In the genomic region with DNA sequence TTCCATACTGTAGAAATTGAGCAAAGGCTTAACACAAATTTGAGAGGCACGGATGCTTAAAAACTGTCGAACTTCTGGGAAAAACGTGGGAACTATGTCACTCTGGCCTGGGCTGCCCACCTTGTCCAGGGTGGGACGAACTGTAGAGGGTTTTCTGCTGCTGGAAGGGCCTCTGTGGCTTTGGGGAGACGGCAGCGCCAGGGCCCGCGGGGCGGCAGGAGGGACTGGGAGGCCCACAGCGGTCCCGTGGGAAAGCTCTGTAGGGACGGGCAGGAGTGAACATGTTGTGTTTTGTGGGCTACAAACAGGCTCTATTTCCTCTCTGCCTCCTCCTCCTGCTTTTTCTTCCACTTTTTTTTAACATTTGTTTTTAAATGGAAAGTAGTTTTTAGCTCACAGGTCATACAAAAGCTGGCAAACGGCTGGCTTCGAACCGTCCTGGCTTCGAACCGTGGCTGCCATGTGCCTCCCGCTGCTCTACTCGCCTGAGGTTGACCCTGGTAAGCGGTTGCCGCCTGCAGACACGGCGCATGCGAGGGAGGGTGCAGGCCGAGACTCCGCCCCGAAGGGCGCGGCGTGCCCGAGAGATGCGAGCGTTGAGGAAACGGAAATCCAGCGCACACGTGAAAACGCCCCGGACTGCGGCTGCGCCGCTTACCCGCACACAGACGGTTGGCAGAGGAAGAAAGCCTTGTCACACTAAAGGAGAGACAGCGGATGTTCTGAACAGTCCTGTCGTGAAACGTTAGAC, we compare ENCODE assay signal across 32 cellular contexts.
"Had no signal": no experiment of that assay in that cellular context is flagged by ENCODE, and none has a peak within 500 bp of the region (broad histone marks: within the 10 kb centered on the region; RNA-seq: fewer than 3 reads in every experiment).

No MANE protein-coding gene starts in this region.

- ATAC-seq: activated T-cell treated with anti-CD3 and anti-CD28 coated beads, Interleukin-2, amount 50 U/mL, for 72 hours; body of pancreas; effector memory CD8-positive, alpha-beta T cell; foreskin keratinocyte; gastrocnemius medialis; heart left ventricle; T-helper 17 cell had no signal

- H3K4me1 ChIP-seq: body of pancreas, esophagus muscularis mucosa, gastrocnemius medialis, heart left ventricle had no signal

- H3K27me3 ChIP-seq: body of pancreas, esophagus muscularis mucosa, foreskin keratinocyte, gastrocnemius medialis, heart left ventricle had no signal

- H3K4me3 ChIP-seq: body of pancreas, esophagus muscularis mucosa, gastrocnemius medialis, heart left ventricle had no signal

- FAIRE-seq: colon had no signal

- H3K36me3 ChIP-seq: esophagus muscularis mucosa, gastrocnemius medialis, heart left ventricle, WERI-Rb-1 had no signal

- DNase-seq: activated CD4-positive, alpha-beta memory T cell treated with anti-CD3 and anti-CD28 coated beads, Interleukin-2, amount 10 ng/mL, durations not matched to agents 7 days and 5 days; activated CD4-positive, alpha-beta T cell treated with anti-CD3 and anti-CD28 coated beads for 4 hours; activated CD4-positive, alpha-beta T cell treated with anti-CD3 and anti-CD28 coated beads, Interleukin-2, amount 10 ng/mL, durations not matched to agents 7 days and 5 days; activated CD4-positive, alpha-beta T cell treated with anti-CD3 and anti-CD28 coated beads, Interleukin-2, amount 50 U/mL, for 4 hours; activated CD4-positive, CD25-positive, alpha-beta regulatory T cell; activated CD4-positive, CD25-positive, alpha-beta regulatory T cell treated with anti-CD3 and anti-CD28 coated beads, Interleukin-2, amount 50 U/mL, for 72 hours; activated CD8-positive, alpha-beta memory T cell treated with anti-CD3 and anti-CD28 coated beads, Interleukin-2, amount 50 U/mL, for 48 hours; activated gamma-delta T cell treated with Interleukin-2 at 50 U/mL for 16 hours; activated naive CD4-positive, alpha-beta T cell treated with anti-CD3 and anti-CD28 coated beads, Interleukin-2, amount 50 U/mL, for 16 hours; activated naive CD4-positive, alpha-beta T cell treated with Interleukin-2 at 50 U/mL for 16 hours; activated T-cell treated with anti-CD3 and anti-CD28 coated beads for 4 hours; activated T-cell treated with anti-CD3 and anti-CD28 coated beads, Interleukin-2, amount 50 U/mL, for 24 hours; activated T-cell treated with anti-CD3 and anti-CD28 coated beads, Interleukin-2, amount 50 U/mL, for 72 hours; amniotic stem cell; anterior cingulate cortex; body of pancreas; caudate nucleus; cortex of kidney; dermis blood vessel endothelial cell; effector CD4-positive, alpha-beta T cell; effector memory CD8-positive, alpha-beta T cell; erythroblast; foreskin keratinocyte; gastrocnemius medialis; glutamatergic neuron; heart left ventricle; T-helper 1 cell; T-helper 17 cell; T1000; WERI-Rb-1 had no signal

- H3K27ac ChIP-seq: body of pancreas, esophagus muscularis mucosa, foreskin keratinocyte, gastrocnemius medialis, heart left ventricle, WERI-Rb-1 had no signal

- H3K9me3 ChIP-seq: body of pancreas, esophagus muscularis mucosa, gastrocnemius medialis, heart left ventricle had no signal
